Comparison of ENCODE assay signal across 24 cellular contexts in the genomic region with DNA sequence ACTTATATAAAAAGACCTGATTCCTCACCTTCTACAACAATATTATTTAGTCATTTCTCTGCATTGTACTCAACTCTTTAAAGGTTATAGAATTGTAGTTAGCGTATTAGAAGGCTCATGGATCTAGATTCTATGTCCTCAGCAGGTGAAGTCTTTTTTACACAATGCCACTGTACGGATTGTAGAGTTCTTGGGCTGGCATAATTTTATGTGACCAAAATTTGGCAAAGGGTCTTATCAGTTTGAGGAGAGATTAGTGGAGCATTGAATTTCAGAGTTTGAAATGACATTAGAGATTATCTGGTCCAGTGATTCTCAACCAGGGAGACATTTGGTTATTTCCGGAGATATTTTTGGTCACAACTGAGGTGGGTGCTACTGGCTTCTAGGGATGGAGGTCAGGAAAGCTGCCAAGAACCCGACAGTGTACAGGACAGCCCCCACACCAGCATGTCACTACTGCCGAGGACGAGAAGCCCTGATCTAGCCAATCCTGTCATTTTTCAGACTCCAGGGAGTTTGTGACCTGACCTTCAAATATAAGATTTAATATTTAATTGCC.
A peak's percentile ranks its signal among the peaks of the same experiment; 100 is the strongest.
DNase-seq lines count a peak whose midpoint lies in the region; ATAC-seq, FAIRE-seq and TF ChIP-seq lines count a peak whose summit lies in the region.
"Had no signal": no experiment of that assay in that cellular context is flagged by ENCODE, and none has a peak within 500 bp of the region (broad histone marks: within the 10 kb centered on the region; RNA-seq: fewer than 3 reads in every experiment).

No MANE protein-coding gene starts in this region.

- CTCF ChIA-PET in H1 (lab: Charles Lee; ENCODE audit: partially characterized antibody) = interaction anchor here (0.8 to 1.7 kb wide), 2 partner anchors 91 to 110 kb away, joined by 3 to 4 read pairs; no protein-coding TSS in a partner anchor

- H3K56ac ChIP-seq in H1 (replicated peaks; ENCODE audit: insufficient read length, low read depth, low read length) = no peak overlapping the region

- WGBS in H1 (ENCODE audit: extremely low coverage in 1 of 2, insufficient coverage in 1 of 2, insufficient read length in 1 of 2, insufficient replicate concordance in 2 of 2, low coverage in 1 of 2, low lambda C conversion rate in 2 of 2, missing lambda C conversion rate in 1 of 2), 2 experiments = 87% methylated on average over 6 of the region's 6 CpGs; no CpG with 5 or more reads in 1 of the 2 experiments

- H3K9me2 ChIP-seq in Karpas-422 (replicated peaks; ENCODE audit: insufficient read depth, low read length) = no peaks in the 10 kb centered on the region
- H3K9me2 ChIP-seq: SK-N-SH had no signal

- H3K23ac ChIP-seq in H1 (ENCODE audit: insufficient read length) = no peak overlapping the region

- H4K20me1 ChIP-seq in Karpas-422 (ENCODE audit: insufficient read depth, low read depth, low read length) (peaks cover 5% of the 10 kb centered on the region; the same call in 1 of the 2 replicates), H1 (replicated peaks in 1 of 2; ENCODE audit: control insufficient read depth in 1 of 2, insufficient read depth in 2 of 2, low read length in 2 of 2) (no peaks in the 10 kb centered on the region)

- no peak for TF ChIP-seq EP300 in H1 (IDR thresholded peaks at IDR 0.05; ENCODE audit: borderline replicate concordance in 1 of 2, low read depth in 2 of 2, low read length in 2 of 2)

- H3K18ac ChIP-seq in H1 (ENCODE audit: extremely low read depth, low read length) = no peak overlapping the region

- H3K27me3 Mint-ChIP-seq in memory B cell = no peaks in the 10 kb centered on the region
- H3K27me3 Mint-ChIP-seq: CD4-positive, CD25-positive, alpha-beta regulatory T cell had no signal

- no peak overlapping the region for H4K5ac ChIP-seq in H1 (ENCODE audit: insufficient read length, low read depth, low read length)

- H3K27me3 ChIP-seq in Karpas-422 (ENCODE audit: low read length) (no peaks in the 10 kb centered on the region), H1 (replicated peaks in 1 of 4; ENCODE audit: control insufficient read depth in 3 of 4, extremely low read depth in 1 of 4, insufficient read depth in 3 of 4, low read length in 3 of 4) (no peaks in the 10 kb centered on the region)

- no peak for ATAC-seq in memory B cell (ENCODE audit: low read depth)
- ATAC-seq in GM21367 (IDR thresholded peaks at IDR 0.05; ENCODE audit: unreplicated experiment) = no peak
- ATAC-seq: K562 had no signal

- H3K4me3 ChIP-seq in Karpas-422 (ENCODE audit: low read length) (no peak overlapping the region), H1 (ENCODE audit: extremely low read depth in 1 of 4, insufficient read depth in 2 of 4, low read depth in 3 of 4, low read length in 4 of 4) (peak overlapping the region in 1 of 4 experiments; percentile 17; a peak in 1 of 8 replicates)
- H3K4me3 ChIP-seq: GM23248, K562 had no signal

- no peak overlapping the region for H3K4ac ChIP-seq in H1 (replicated peaks; ENCODE audit: insufficient read length, low read depth, low read length)

- H2AFZ ChIP-seq in Karpas-422 (ENCODE audit: low read length) (no peak overlapping the region), H1 (ENCODE audit: low read length) (no peak overlapping the region)
- H2AFZ ChIP-seq: GM23248 had no signal

- H3K9me3 Mint-ChIP-seq in memory B cell = no peaks in the 10 kb centered on the region
- H3K9me3 Mint-ChIP-seq: CD4-positive, CD25-positive, alpha-beta regulatory T cell had no signal

- no peak overlapping the region for H2BK12ac ChIP-seq in H1 (ENCODE audit: low read depth, low read length)

- no peak overlapping the region for H3K4me3 Mint-ChIP-seq in memory B cell
- H3K4me3 Mint-ChIP-seq: CD4-positive, CD25-positive, alpha-beta regulatory T cell had no signal

- H2BK15ac ChIP-seq in H1 (ENCODE audit: low read length) = no peak overlapping the region

- no peak for TF ChIP-seq RAD21 in H1 (IDR thresholded peaks at IDR 0.05 in 1 of 2, conservative IDR thresholded peaks at IDR 0.05 in 1 of 2; ENCODE audit: low read depth in 2 of 2, low read length in 2 of 2)

- peaks cover 4% of the 10 kb centered on the region; the same call in 1 of the 2 replicates for H3K79me1 ChIP-seq in H1 (ENCODE audit: low read depth, low read length)

- no peak overlapping the region for H2BK120ac ChIP-seq in H1 (replicated peaks; ENCODE audit: low read depth, low read length)

- peaks cover 2% of the 10 kb centered on the region for H3K36me3 Mint-ChIP-seq in memory B cell

- no peak overlapping the region for H2BK5ac ChIP-seq in H1 (ENCODE audit: low read depth, low read length)

- H2BK20ac ChIP-seq in H1 (ENCODE audit: low read length) = no peak overlapping the region

- H4K8ac ChIP-seq in H1 (ENCODE audit: extremely low read depth, insufficient read depth, low read length) = no peak overlapping the region

- DNase-seq in NCI-H2171 treated with DMSO at 0.1 percent for 48 hours (lab: John Stamatoyannopoulos, UW) (peak; percentile 21), NCI-H2171 (lab: John Stamatoyannopoulos, UW) (no peak), Karpas-422 (peak; percentile 64), H1 (ENCODE audit: low read depth in 1 of 2, low spot score in 2 of 2) (no peak), memory B cell (ENCODE audit: low spot score in 2 of 2) (no peak), LoVo (ENCODE audit: low spot score) (no peak)
- no peak for DNase-seq in stimulated activated CD4-positive, alpha-beta T cell treated with anti-CD3 and anti-CD28 coated beads, Interleukin-2, amount 100 ng/mL, for 48 hours
- DNase-seq: AML-193; CD4-positive, CD25-positive, alpha-beta regulatory T cell; COR-L47; DMS 273 treated with DMSO at 0.1 percent for 48 hours; GDM1; GM23248; NCI-H1436; NCI-H2029; NCI-H446 treated with DMSO at 0.1 percent for 48 hours; NCI-H69; NK-92 treated with Interleukin-12 subunit alpha and Interleukin-12 subunit beta, amount 100 ng/mL, for 24 hours; OCI-M1; SHP77 treated with DMSO at 0.1 percent for 48 hours; SK-N-SH had no signal

- peaks cover 92% of the 10 kb centered on the region for H3K79me2 ChIP-seq in Karpas-422 (ENCODE audit: low read length)
- peaks cover 0 to 51% of the 10 kb centered on the region in 2 experiments; a peak in 2 of 4 replicates for H3K79me2 ChIP-seq in H1 (ENCODE audit: control insufficient read depth in 1 of 2, insufficient read depth in 2 of 2, low read length in 2 of 2)

- no peak for TF ChIP-seq CTCF in H1 (IDR thresholded peaks at IDR 0.05; ENCODE audit: control extremely low read depth in 1 of 3, insufficient read depth in 1 of 3, low read depth in 1 of 3, low read length in 3 of 3)

- H3K4me1 ChIP-seq in Karpas-422 (ENCODE audit: low read length) = peaks cover 33% of the 10 kb centered on the region
- H3K4me1 ChIP-seq in H1 (replicated peaks in 1 of 4; ENCODE audit: control insufficient read depth in 3 of 4, insufficient read depth in 4 of 4, low read length in 3 of 4) = peaks cover 0 to 13% (median 10%) of the 10 kb centered on the region in 4 experiments

- H3K4me2 ChIP-seq in Karpas-422 (ENCODE audit: low read depth, low read length, poor library complexity, severe bottlenecking) (peak overlapping the region; percentile 55), H1 (ENCODE audit: insufficient read depth in 1 of 2, low read depth in 2 of 2, low read length in 2 of 2) (peak overlapping the region; percentile 53 to 56; a peak in 1 of 4 replicates)
- H3K4me2 ChIP-seq: SK-N-SH had no signal

- H3K36me3 ChIP-seq in Karpas-422 (ENCODE audit: insufficient read depth, low read length) (no peaks in the 10 kb centered on the region), H1 (ENCODE audit: control insufficient read depth in 2 of 4, insufficient read depth in 4 of 4, low read length in 3 of 4) (peaks cover 0 to 6% (median 0%) of the 10 kb centered on the region in 4 experiments; a peak in 1 of 8 replicates)

- TF ChIP-seq POLR2A in H1 (IDR thresholded peaks at IDR 0.05; ENCODE audit: control extremely low read depth in 1 of 2, low read depth in 2 of 2, low read length in 2 of 2) = no peak

- H3K4me1 Mint-ChIP-seq in memory B cell = peaks cover 6% of the 10 kb centered on the region

- POLR2A ChIA-PET in H1 (lab: Charles Lee; ENCODE audit: partially characterized antibody) = interaction anchor here (1.6 to 2.2 kb wide), 2 partner anchors 12 to 15 kb away, joined by 3 to 10 read pairs; no protein-coding TSS in a partner anchor

- H2AK5ac ChIP-seq in H1 (ENCODE audit: low read depth, low read length) = no peak overlapping the region

- no peak overlapping the region for H3K14ac ChIP-seq in H1 (ENCODE audit: insufficient read length)

- peak overlapping the region; percentile 10; the same call in 1 of the 2 replicates for H3K9ac ChIP-seq in Karpas-422 (ENCODE audit: low read length)
- H3K9ac ChIP-seq in H1 (replicated peaks in 1 of 4; ENCODE audit: extremely low read depth in 1 of 4, low read depth in 3 of 4, low read length in 3 of 4) = no peak overlapping the region
- H3K9ac ChIP-seq: GM23248, SK-N-SH had no signal

- peak overlapping the region; percentile 21 for H3K27ac Mint-ChIP-seq in memory B cell
- H3K27ac Mint-ChIP-seq: CD4-positive, CD25-positive, alpha-beta regulatory T cell had no signal

- H3K23me2 ChIP-seq in H1 (ENCODE audit: low read depth, low read length) = no peaks in the 10 kb centered on the region

- no peak for FAIRE-seq in H1 (lab: Jason Lieb, UNC)
- FAIRE-seq: K562 had no signal

- H3K9me3 ChIP-seq in Karpas-422 (ENCODE audit: low read length) (no peaks in the 10 kb centered on the region), H1 (ENCODE audit: insufficient read depth in 2 of 2, low read depth in 1 of 2, low read length in 1 of 2) (no peaks in the 10 kb centered on the region)
- H3K9me3 ChIP-seq: SK-N-SH had no signal

- peak overlapping the region; percentile 77 for H3K27ac ChIP-seq in Karpas-422 (ENCODE audit: low read length)
- H3K27ac ChIP-seq in H1 (ENCODE audit: low read depth, low read length) = no peak overlapping the region
- H3K27ac ChIP-seq: 22Rv1, GM23248 had no signal

- H4K91ac ChIP-seq in H1 (replicated peaks; ENCODE audit: insufficient read length, low read length) = no peak overlapping the region

TF ChIP-seq in H1, 55 proteins besides CTCF, POLR2A, EP300 and RAD21:
- TF ChIP-seq, protein P1, sequence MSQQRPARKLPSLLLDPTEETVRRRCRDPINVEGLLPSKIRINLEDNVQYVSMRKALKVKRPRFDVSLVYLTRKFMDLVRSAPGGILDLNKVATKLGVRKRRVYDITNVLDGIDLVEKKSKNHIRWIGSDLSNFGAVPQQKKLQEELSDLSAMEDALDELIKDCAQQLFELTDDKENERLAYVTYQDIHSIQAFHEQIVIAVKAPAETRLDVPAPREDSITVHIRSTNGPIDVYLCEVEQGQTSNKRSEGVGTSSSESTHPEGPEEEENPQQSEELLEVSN (IDR thresholded peaks at IDR 0.05) = no peak
- TF ChIP-seq JUND (IDR thresholded peaks at IDR 0.05; ENCODE audit: low read length) (no peak), PHF8 (conservative IDR thresholded peaks at IDR 0.05; ENCODE audit: low read depth, low read length) (no peak), KDM5A (IDR thresholded peaks at IDR 0.05; ENCODE audit: low read length) (no peak), EZH2 (IDR thresholded peaks at IDR 0.05; ENCODE audit: low read depth, low read length, severe bottlenecking) (no peak), RNF2 (IDR thresholded peaks at IDR 0.05; ENCODE audit: borderline replicate concordance, low read depth, low read length, missing control alignments, poor library complexity, severe bottlenecking) (no peak)

Comparison
In these comparisons a context has a peak if more than half of its experiments do, and no peak if none do; other contexts are left out.
1. DNase-seq: peak in NCI-H2171 treated with DMSO at 0.1 percent for 48 hours (single experiment) and Karpas-422 (single experiment); none in NCI-H2171 (single experiment), H1 (0 of 2), memory B cell (0 of 2), stimulated activated CD4-positive, alpha-beta T cell treated with anti-CD3 and anti-CD28 coated beads, Interleukin-2, amount 100 ng/mL, for 48 hours (0 of 2) and LoVo (single experiment).